In genomic region chr10:58755688-58756087, GRCh38 we compare ENCODE assay signal across 9 cellular contexts.
DNase-seq lines count a peak whose midpoint lies in the region; ATAC-seq, FAIRE-seq and TF ChIP-seq lines count a peak whose summit lies in the region.
"Had no signal": no experiment of that assay in that cellular context is flagged by ENCODE, and none has a peak within 500 bp of the region (broad histone marks: within the 10 kb centered on the region; RNA-seq: fewer than 3 reads in every experiment).

No MANE protein-coding gene starts in this region.

- peaks cover 0 to 62% (median 24%) of the 10 kb centered on the region in 4 donors for H3K4me1 ChIP-seq in right lobe of liver
- no peaks in the 10 kb centered on the region for H3K4me1 ChIP-seq in urinary bladder (ENCODE audit: insufficient read depth)

- no peaks in the 10 kb centered on the region for H3K9me3 ChIP-seq in right lobe of liver

- peak; percentile 25 to 63 (median 36) for ATAC-seq in right lobe of liver
- ATAC-seq in activated CD4-positive, CD25-positive, alpha-beta regulatory T cell treated with anti-CD3 and anti-CD28 coated beads, Interleukin-2, amount 50 U/mL, for 24 hours, result no peak

- no peak for TF ChIP-seq CTCF in bronchial epithelial cell (IDR thresholded peaks at IDR 0.05; ENCODE audit: insufficient read depth, low read length, severe bottlenecking)
- no peak for TF ChIP-seq CTCF in right lobe of liver (IDR thresholded peaks at IDR 0.05)

- 24% methylated on average over 4 of the region's 4 CpGs for WGBS in right lobe of liver (ENCODE audit: insufficient coverage, low coverage, low lambda C conversion rate, missing lambda C conversion rate)
- WGBS in urinary bladder, result 60% methylated on average over 4 of the region's 4 CpGs

- no peak for FAIRE-seq in bronchial epithelial cell (lab: Jason Lieb, UNC)
- FAIRE-seq in frontal cortex (lab: Jason Lieb, UNC), result no peak

- H3K36me3 ChIP-seq in bronchial epithelial cell (ENCODE audit: control insufficient read depth, insufficient read depth, low read length) (no peaks in the 10 kb centered on the region), right lobe of liver (no peaks in the 10 kb centered on the region), urinary bladder (ENCODE audit: insufficient read depth) (no peaks in the 10 kb centered on the region)

- H3K27me3 ChIP-seq in bronchial epithelial cell (ENCODE audit: control insufficient read depth, insufficient read depth, low read length), result no peaks in the 10 kb centered on the region
- no peaks in the 10 kb centered on the region for H3K27me3 ChIP-seq in right lobe of liver

- peak overlapping the region; percentile 49 to 83 (median 75) for H3K27ac ChIP-seq in right lobe of liver
- H3K27ac ChIP-seq in urinary bladder (ENCODE audit: low read depth), result no peak overlapping the region

- H3K4me3 ChIP-seq in bronchial epithelial cell (ENCODE audit: low read depth, low read length) (peak overlapping the region; percentile 19), right lobe of liver (peak overlapping the region; percentile 12 to 41 (median 33)), urinary bladder (ENCODE audit: low read depth, low read length) (peak overlapping the region; percentile 18)

- DNase-seq in HPDE6-E6E7 (ENCODE audit: extremely low spot score) (peak; percentile 60), bronchial epithelial cell (ENCODE audit: low read depth) (peak; percentile 81), right lobe of liver (no peak), putamen (ENCODE audit: low spot score) (no peak), NCI-H1694 treated with DMSO at 0.1 percent for 48 hours (lab: John Stamatoyannopoulos, UW) (no peak), frontal cortex (ENCODE audit: low spot score in 2 of 2) (no peak)
- DNase-seq: Karpas-422 had no signal

- no peak for TF ChIP-seq POLR2A in right lobe of liver (IDR thresholded peaks at IDR 0.05)

- intact Hi-C loops in right lobe of liver (cut with DNase I), result no loop called here

Comparison
In these comparisons a context has a peak if more than half of its experiments do, and no peak if none do; other contexts are left out.
1. DNase-seq: peak in HPDE6-E6E7 (single experiment) and bronchial epithelial cell (single experiment); none in right lobe of liver (0 of 3), putamen (single experiment), NCI-H1694 treated with DMSO at 0.1 percent for 48 hours (single experiment) and frontal cortex (0 of 2).
2. ATAC-seq: peak in right lobe of liver (4 of 4); none in activated CD4-positive, CD25-positive, alpha-beta regulatory T cell treated with anti-CD3 and anti-CD28 coated beads, Interleukin-2, amount 50 U/mL, for 24 hours (0 of 2).
3. Peak in every context shown above with its lines, with median percentiles within 50 percentile points of each other: H3K4me3 ChIP-seq.